In genomic region chr5:138465288-138466057, GRCh38 we compare ENCODE assay signal across 8 cellular contexts. TPM values are rescaled to one million over a fixed set of nuclear protein-coding genes. Genes with fewer than 3 reads are reported as not detected.
DNase-seq lines count a peak whose midpoint lies in the region; ATAC-seq, FAIRE-seq and TF ChIP-seq lines count a peak whose summit lies in the region.

TSS of gene EGR1 (plus strand) at chr5:138465479. CDS start at chr5:138465762, 283 bp downstream.

- H3K4me3 Mint-ChIP-seq in T-helper 17 cell = peak within 1 kb of the TSS; percentile 91

- peaks cover 4 to 6% of the 10 kb centered on the region in 2 donors for H3K36me3 ChIP-seq in psoas muscle (ENCODE audit: insufficient read depth in 1 of 2, low read depth in 1 of 2)

- H3K27me3 ChIP-seq in right cardiac atrium (ENCODE audit: control insufficient read depth, insufficient read depth) = no peaks in the 10 kb centered on the region
- H3K27me3 ChIP-seq in psoas muscle (ENCODE audit: insufficient read depth in 3 of 3, low read length in 2 of 3) = no peaks in the 10 kb centered on the region

- intact Hi-C loops in right cardiac atrium (cut with DNase I) = loop anchor here in 2 of 4 donors (5.0 to 10.0 kb wide), 2 partner anchors 37 to 79 kb away; partner anchors contain the start of gene ETF1 (in 1 of the 2)
- intact Hi-C loops in psoas muscle (cut with DNase I) = loop anchor here in 1 of 2 donors (2.0 to 5.0 kb wide), 2 partner anchors 23 to 37 kb away; no protein-coding TSS in a partner anchor

- no peak for FAIRE-seq in urothelium cell line (lab: Jason Lieb, UNC)

- peak; percentile 89 for DNase-seq in NCI-H146 (lab: John Stamatoyannopoulos, UW)
- DNase-seq in T-helper 17 cell = peak; percentile 83 to 89 (median 84)
- peak; percentile 90 to 100 (median 98) for DNase-seq in amygdala (lab: John Stamatoyannopoulos, UW)
- peak; percentile 95 to 98 (median 97) for DNase-seq in right cardiac atrium
- peak; percentile 93 to 96 for DNase-seq in psoas muscle
- DNase-seq in urothelium cell line (ENCODE audit: low spot score) = peak; percentile 84

- WGBS in right cardiac atrium = under 1% methylated on average over 76 of the region's 76 CpGs
- 0 to 1% (median 1%) methylated on average over 43 to 76 of the region's 76 CpGs for WGBS in psoas muscle, 3 donors

- H3K27ac Mint-ChIP-seq in T-helper 17 cell = peak within 1 kb of the TSS; percentile 74

- H3K9me3 ChIP-seq in T-helper 17 cell (ENCODE audit: control insufficient read depth, low read length, poor library complexity, severe bottlenecking) (no peaks in the 10 kb centered on the region), right cardiac atrium (ENCODE audit: control insufficient read depth, low read length) (no peaks in the 10 kb centered on the region), psoas muscle (no peaks in the 10 kb centered on the region)

- peaks cover 25% of the 10 kb centered on the region for H3K4me1 Mint-ChIP-seq in T-helper 17 cell

- no peak for TF ChIP-seq CTCF in psoas muscle (IDR thresholded peaks at IDR 0.05)

- no peaks in the 10 kb centered on the region for H3K27me3 Mint-ChIP-seq in T-helper 17 cell

- H3K36me3 Mint-ChIP-seq in T-helper 17 cell (ENCODE audit: low read depth) = peaks cover 2% of the 10 kb centered on the region

- H3K4me1 ChIP-seq in right cardiac atrium (ENCODE audit: control insufficient read depth, insufficient read depth, low read length) (peaks cover 2% of the 10 kb centered on the region), psoas muscle (peaks cover 5% of the 10 kb centered on the region)

- peak within 1 kb of the TSS; percentile 85 for H3K4me3 ChIP-seq in right cardiac atrium (ENCODE audit: low read length)
- peak within 1 kb of the TSS; percentile 93 for H3K4me3 ChIP-seq in psoas muscle

- ATAC-seq in GM18502 (IDR thresholded peaks at IDR 0.05; ENCODE audit: poor library complexity, unreplicated experiment) (peak; percentile 67), HG02884 (IDR thresholded peaks at IDR 0.05; ENCODE audit: unreplicated experiment) (peak; percentile 54), T-helper 17 cell (peak; percentile 71), right cardiac atrium (peak; percentile 73 to 80), psoas muscle (peak; percentile 60 to 70 (median 64))

- H3K27ac ChIP-seq in right cardiac atrium (ENCODE audit: low read length) (peak within 1 kb of the TSS; percentile 97), psoas muscle (peak within 1 kb of the TSS; percentile 99)

RNA-seq across cellular contexts. Expression of gene EGR1, which starts in this region (rescaled TPM):
- total RNA-seq in T-helper 17 cell (10 to 100 TPM; 24.2 to 30.6 TPM), right cardiac atrium (10 to 100 TPM in 3 of 4 donors, 1 to 10 TPM in 1; 8.4 to 66.5 (median 22.1) TPM), psoas muscle (100 to 1,000 TPM in 2 of 4 donors, 10 to 100 TPM in 1, 1 to 10 TPM in 1; 10.0 to 171 (median 74.8) TPM)
- polyA plus RNA-seq in right cardiac atrium (123 TPM), psoas muscle (100 to 1,000 TPM in 1 of 3 donors, 10 to 100 TPM in 2; 12.0 to 168 (median 14.9) TPM)

Comparison
In these comparisons a context has a peak if more than half of its experiments do, and no peak if none do; other contexts are left out.
1. Peak in every context shown above with its lines: DNase-seq, ATAC-seq, H3K4me3 ChIP-seq and H3K27ac ChIP-seq.